ENCODE assay signal across 8 cellular contexts in the genomic region with DNA sequence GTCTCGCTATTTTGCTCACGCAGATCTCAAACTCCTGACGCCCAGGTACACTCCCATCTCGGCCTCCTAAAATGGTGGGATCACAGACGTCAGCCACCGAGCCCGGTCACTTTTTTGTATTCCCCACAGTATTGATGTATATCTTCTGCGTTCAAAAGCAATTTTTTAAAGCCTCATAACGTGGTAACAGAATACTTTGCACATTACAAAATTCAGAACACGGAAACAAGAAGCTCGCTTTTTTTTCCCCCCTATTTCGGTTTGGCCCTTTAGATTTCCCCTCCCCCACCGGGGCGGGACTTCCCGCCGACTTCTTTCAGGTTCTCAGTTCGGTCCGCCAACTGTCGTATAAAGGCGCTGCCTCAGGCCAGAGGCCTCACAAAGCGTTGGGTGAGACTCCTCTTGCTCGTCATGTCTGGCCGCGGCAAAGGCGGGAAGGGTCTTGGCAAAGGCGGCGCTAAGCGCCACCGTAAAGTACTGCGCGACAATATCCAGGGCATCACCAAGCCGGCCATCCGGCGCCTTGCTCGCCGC.
DNase-seq lines count a peak whose midpoint lies in the region; ATAC-seq and TF ChIP-seq lines count a peak whose summit lies in the region.
"Not testable (repeated sequence)": the region's sequence is repeated elsewhere in the genome, so short reads cannot be mapped to it uniquely, and the experiment has no call there.

No MANE protein-coding gene starts in this region.

- H3K4me1 Mint-ChIP-seq in CD4-positive, alpha-beta T cell (ENCODE audit: low read depth) = peaks cover 24% of the 10 kb centered on the region
- peaks cover 20% of the 10 kb centered on the region for H3K4me1 Mint-ChIP-seq in chondrocyte (ENCODE audit: low read depth)

- not testable (repeated sequence) for H3K9me3 Mint-ChIP-seq in CD4-positive, alpha-beta T cell; chondrocyte (ENCODE audit: low read depth)

- intact Hi-C loops in CD4-positive, alpha-beta T cell (cut with DNase I, micrococcal nuclease) = loop anchor here in 1 of 2 experiments (1.0 to 2.0 kb wide), 4 partner anchors 8 to 49 kb away; a partner anchor contains a TSS
- intact Hi-C loops in left colon (cut with DNase I, micrococcal nuclease) = not testable (repeated sequence)

- peak overlapping the region; percentile 77 for H3K27ac ChIP-seq in CD4-positive, alpha-beta T cell (ENCODE audit: low read depth, low read length)

- not testable (repeated sequence) for ATAC-seq in CD4-positive, alpha-beta T cell (ENCODE audit: poor library complexity)
- ATAC-seq in GM19463 (IDR thresholded peaks at IDR 0.05; ENCODE audit: unreplicated experiment) (peak; percentile 67), HG03439 (IDR thresholded peaks at IDR 0.05; ENCODE audit: unreplicated experiment) (peak; percentile 85), left colon (peak; percentile 88)
- peak; percentile 72 to 79 for ATAC-seq in activated CD4-positive, CD25-positive, alpha-beta regulatory T cell treated with anti-CD3 and anti-CD28 coated beads, Interleukin-2, amount 50 U/mL, for 24 hours

- POLR2A ChIA-PET in CD4-positive, alpha-beta T cell (lab: Charles Lee) = interaction anchor here (1.0 to 9.2 kb wide), 30 partner anchors 10 to 1802 kb away, joined by 3 to 390 read pairs (median 10); partner anchors contain the start of gene HMGN4

- TF ChIP-seq CTCF in CD4-positive, alpha-beta T cell (IDR thresholded peaks at IDR 0.05); chondrocyte (IDR thresholded peaks at IDR 0.05): not testable (repeated sequence)

- H3K9me3 ChIP-seq in CD4-positive, alpha-beta T cell (ENCODE audit: control insufficient read depth, low read length) = not testable (repeated sequence)

- peak overlapping the region; percentile 99 for H3K27ac Mint-ChIP-seq in CD4-positive, alpha-beta T cell
- peak overlapping the region; percentile 98 for H3K27ac Mint-ChIP-seq in chondrocyte (ENCODE audit: unreplicated experiment)

- H3K36me3 Mint-ChIP-seq in CD4-positive, alpha-beta T cell (ENCODE audit: low read depth); chondrocyte (ENCODE audit: low read depth): not testable (repeated sequence)

- DNase-seq in CD4-positive, alpha-beta T cell = peak in 8 of 10 experiments; percentile 50 to 68 (median 54)
- peak; percentile 77 for DNase-seq in NCI-H446 treated with DMSO at 0.1 percent for 48 hours (lab: John Stamatoyannopoulos, UW)
- not testable (repeated sequence) for DNase-seq in chondrocyte (ENCODE audit: low spot score)
- DNase-seq in left colon = peak; percentile 51 to 86
- peak in 2 of 3 donors; percentile 44 to 61 for DNase-seq in stimulated activated CD4-positive, alpha-beta T cell treated with anti-CD3 and anti-CD28 coated beads, Interleukin-12 subunit alpha, Interleukin-12 subunit beta, amount 100 ng/mL, for 48 hours (ENCODE audit: low read depth in 2 of 3, low spot score in 1 of 3)

- not testable (repeated sequence) for H3K27me3 ChIP-seq in CD4-positive, alpha-beta T cell (ENCODE audit: control insufficient read depth, insufficient read depth, low read length)

- H3K27me3 Mint-ChIP-seq in CD4-positive, alpha-beta T cell; chondrocyte (ENCODE audit: low read depth): not testable (repeated sequence)

- CTCF ChIA-PET in CD4-positive, alpha-beta T cell (lab: Charles Lee) = interaction anchor here (1.3 to 4.9 kb wide), 6 partner anchors 11 to 72 kb away, joined by 3 to 26 read pairs (median 8); a partner anchor contains a TSS

- peak overlapping the region; percentile 90 for H3K4me3 Mint-ChIP-seq in CD4-positive, alpha-beta T cell
- peak overlapping the region; percentile 91 for H3K4me3 Mint-ChIP-seq in chondrocyte (ENCODE audit: unreplicated experiment)
